Comparison of ENCODE assay signal across 8 cellular contexts in genomic region chr11:73983764-73984543, GRCh38. TPM values are rescaled to one million over a fixed set of nuclear protein-coding genes. Genes with fewer than 3 reads are reported as not detected.
DNase-seq lines count a peak whose midpoint lies in the region; ATAC-seq and TF ChIP-seq lines count a peak whose summit lies in the region.

No MANE protein-coding gene starts in this region.

- H3K36me3 Mint-ChIP-seq in HFFc6 (ENCODE audit: low read depth) = no peaks in the 10 kb centered on the region; the same call in 1 of the 2 replicates
- peaks cover 31% of the 10 kb centered on the region for H3K36me3 Mint-ChIP-seq in stimulated activated memory B cell treated with anti-CD40 and anti-IgM and Interleukin-4, amounts not matched to agents 10 μg/mL and 1 μg/mL and 100 μg/mL, for 72 hours

- peaks cover 39% of the 10 kb centered on the region for H3K4me1 Mint-ChIP-seq in HFFc6 (ENCODE audit: low read depth)
- peaks cover 29% of the 10 kb centered on the region for H3K4me1 Mint-ChIP-seq in stimulated activated memory B cell treated with anti-CD40 and anti-IgM and Interleukin-4, amounts not matched to agents 10 μg/mL and 1 μg/mL and 100 μg/mL, for 72 hours

- no peak for ATAC-seq in stimulated activated memory B cell treated with anti-CD40 and anti-IgM and Interleukin-4, amounts not matched to agents 10 μg/mL and 1 μg/mL and 100 μg/mL, for 72 hours

- peaks cover 7% of the 10 kb centered on the region for H3K27me3 Mint-ChIP-seq in HFFc6 (ENCODE audit: insufficient read depth)
- no peaks in the 10 kb centered on the region for H3K27me3 Mint-ChIP-seq in stimulated activated memory B cell treated with anti-CD40 and anti-IgM and Interleukin-4, amounts not matched to agents 10 μg/mL and 1 μg/mL and 100 μg/mL, for 72 hours

- TF ChIP-seq CTCF in 22Rv1 (IDR thresholded peaks at IDR 0.05) (no peak), HFFc6 (IDR thresholded peaks at IDR 0.05) (no peak), WI38 (IDR thresholded peaks at IDR 0.05; ENCODE audit: low read depth, low read length) (no peak), right atrium auricular region (IDR thresholded peaks at IDR 0.05) (no peak)

- no peaks in the 10 kb centered on the region for H3K9me3 Mint-ChIP-seq in HFFc6
- H3K9me3 Mint-ChIP-seq in stimulated activated memory B cell treated with anti-CD40 and anti-IgM and Interleukin-4, amounts not matched to agents 10 μg/mL and 1 μg/mL and 100 μg/mL, for 72 hours = no peaks in the 10 kb centered on the region

- H3K36me3 ChIP-seq in right atrium auricular region = no peaks in the 10 kb centered on the region

- H3K9me3 ChIP-seq in right atrium auricular region = no peaks in the 10 kb centered on the region

- peak overlapping the region; percentile 92 for H3K4me3 Mint-ChIP-seq in HFFc6
- H3K4me3 Mint-ChIP-seq in stimulated activated memory B cell treated with anti-CD40 and anti-IgM and Interleukin-4, amounts not matched to agents 10 μg/mL and 1 μg/mL and 100 μg/mL, for 72 hours = peak overlapping the region; percentile 90

- DNase-seq in HFFc6 (no peak), right atrium auricular region (ENCODE audit: low spot score) (no peak), midbrain (lab: John Stamatoyannopoulos, UW) (no peak), ureter (ENCODE audit: low spot score) (no peak), NCI-H2196 (lab: John Stamatoyannopoulos, UW; ENCODE audit: unreplicated experiment) (no peak)

- peak overlapping the region; percentile 93 for H3K27ac ChIP-seq in 22Rv1
- H3K27ac ChIP-seq in right atrium auricular region = peak overlapping the region; percentile 83 to 90

- H3K4me1 ChIP-seq in right atrium auricular region = peaks cover 0 to 6% of the 10 kb centered on the region in 2 donors

- H3K27ac Mint-ChIP-seq in HFFc6 = peak overlapping the region; percentile 93
- H3K27ac Mint-ChIP-seq in stimulated activated memory B cell treated with anti-CD40 and anti-IgM and Interleukin-4, amounts not matched to agents 10 μg/mL and 1 μg/mL and 100 μg/mL, for 72 hours = peak overlapping the region; percentile 93

- H3K4me3 ChIP-seq in WI38 (ENCODE audit: low read depth, low read length) (peak overlapping the region; percentile 74), right atrium auricular region (peak overlapping the region; percentile 51 to 68)

- no peaks in the 10 kb centered on the region for H3K27me3 ChIP-seq in right atrium auricular region

RNA-seq across cellular contexts. Expression of gene UCP2, which starts 1.3 kb away (rescaled TPM):
- 1 to 10 TPM; 6.4 to 9.9 (median 8.0) TPM for total RNA-seq in HFFc6 (2021; fragmentation: NEBNext Ultra II Directional; extraction: Animal tissue kit (Norgen Biotek cat#: 25700))
- total RNA-seq in right atrium auricular region (10 to 100 TPM in 1 of 2 donors, 1 to 10 TPM in 1; 8.2 to 13.2 TPM), ureter (269 TPM)

RNA-seq across cellular contexts. Expression of gene UCP3, which starts 24.9 kb away (rescaled TPM):
- under 1 TPM; 0.10 to 0.62 (median 0.39) TPM for total RNA-seq in HFFc6 (2021; fragmentation: NEBNext Ultra II Directional; extraction: Animal tissue kit (Norgen Biotek cat#: 25700))
- total RNA-seq in right atrium auricular region (1 to 10 TPM in 1 of 2 donors, under 1 TPM in 1; 0.37 to 1.1 TPM), ureter (1.9 TPM)

RNA-seq across cellular contexts. Expression of gene DNAJB13, which starts 33.1 kb away (rescaled TPM):
- total RNA-seq in HFFc6 (2021; fragmentation: NEBNext Ultra II Directional; extraction: Animal tissue kit (Norgen Biotek cat#: 25700)) = under 1 TPM in 4 of 6 experiments, not detected in 2; 0.11 to 0.25 (median 0.17) TPM
- not detected for total RNA-seq in right atrium auricular region
- 2.0 TPM for total RNA-seq in ureter

Comparison
In these comparisons a context has a peak if more than half of its experiments do, and no peak if none do; other contexts are left out.
1. RNA of gene UCP2, which starts 1.3 kb away (total RNA-seq): 269 TPM in ureter (single experiment); 8.2 to 13.2 TPM in right atrium auricular region and 6.4 to 9.9 TPM in HFFc6; every median in the first group is over 10 times any median in the second.